In genomic region chr11:17524221-17524620, GRCh38 we compare ENCODE assay signal across 25 cellular contexts. TPM values are rescaled to one million over a fixed set of nuclear protein-coding genes. Genes with fewer than 3 reads are reported as not detected.
DNase-seq lines count a peak whose midpoint lies in the region; FAIRE-seq and TF ChIP-seq lines count a peak whose summit lies in the region.
"Had no signal": no experiment of that assay in that cellular context is flagged by ENCODE, and none has a peak within 500 bp of the region (broad histone marks: within the 10 kb centered on the region; RNA-seq: fewer than 3 reads in every experiment).

No MANE protein-coding gene starts in this region.

- H3K79me2 ChIP-seq in osteoblast (ENCODE audit: insufficient read depth, low read length): no peaks in the 10 kb centered on the region

- H4K20me1 ChIP-seq in osteoblast (ENCODE audit: insufficient read depth, low read length): no peaks in the 10 kb centered on the region
- H4K20me1 ChIP-seq: BLaER1 had no signal

- H3K36me3 ChIP-seq in kidney (ENCODE audit: control insufficient read depth in 1 of 2, insufficient read depth in 2 of 2, low read length in 2 of 2) (peaks cover 2 to 24% of the 10 kb centered on the region in 2 donors), osteoblast (ENCODE audit: insufficient read depth, low read length) (no peaks in the 10 kb centered on the region), esophagus squamous epithelium (no peaks in the 10 kb centered on the region)
- H3K36me3 ChIP-seq: BE2C, BLaER1 had no signal

- H3K4me2 ChIP-seq in osteoblast (ENCODE audit: insufficient read depth, low read length): no peak overlapping the region
- H3K4me2 ChIP-seq: BLaER1 had no signal

- TF ChIP-seq POLR2A in esophagus squamous epithelium (IDR thresholded peaks at IDR 0.05): no peak

- no peak for FAIRE-seq in kidney (lab: Jason Lieb, UNC)
- FAIRE-seq: A204.1, D721Med, G401.6, GM12891 had no signal

- intact Hi-C loops in kidney (cut with DNase I): no loop called here
- intact Hi-C loops in head of caudate nucleus (cut with DNase I): no loop called here
- intact Hi-C loops in esophagus squamous epithelium (cut with DNase I): no loop called here

- DNase-seq in cerebellum (ENCODE audit: low spot score) (peak; percentile 8), kidney (peak; percentile 46), osteoblast (ENCODE audit: insufficient read length, low spot score, missing footprints) (peak; percentile 35), NK-92 (lab: John Stamatoyannopoulos, UW; ENCODE audit: unreplicated experiment) (no peak), head of caudate nucleus (no peak), esophagus squamous epithelium (lab: John Stamatoyannopoulos, UW) (no peak)
- DNase-seq: 8988T; ACHN; BE2C; C1 segment of cervical spinal cord; Calu3; CD4-positive, alpha-beta memory T cell; CD4-positive, CD25-positive, alpha-beta regulatory T cell; CD8-positive, alpha-beta memory T cell; COR-L47; DMS79 treated with DMSO at 0.1 percent for 48 hours; GF-D8 had no signal

- H3K27ac ChIP-seq in kidney (ENCODE audit: low read depth in 2 of 2, low read length in 2 of 2): no peak overlapping the region
- no peak overlapping the region for H3K27ac ChIP-seq in osteoblast (ENCODE audit: low read depth, low read length)
- H3K27ac ChIP-seq in esophagus squamous epithelium: no peak overlapping the region
- H3K27ac ChIP-seq: BLaER1 had no signal

- H2AFZ ChIP-seq in osteoblast (ENCODE audit: low read length): no peak overlapping the region

- 92 to 94% methylated on average over 2 to 7 of the region's 9 CpGs for WGBS in esophagus squamous epithelium, 2 donors

- H3K4me1 ChIP-seq in kidney (ENCODE audit: control insufficient read depth in 1 of 2, insufficient read depth in 1 of 2, low read depth in 1 of 2, low read length in 2 of 2) (peaks cover 6 to 20% of the 10 kb centered on the region in 2 donors), osteoblast (ENCODE audit: insufficient read depth, low read length) (no peaks in the 10 kb centered on the region), esophagus squamous epithelium (no peaks in the 10 kb centered on the region)
- H3K4me1 ChIP-seq: BE2C had no signal

- no peak overlapping the region for H3K9ac ChIP-seq in kidney (ENCODE audit: low read length in 2 of 2)
- H3K9ac ChIP-seq: BLaER1 had no signal

- H3K4me3 ChIP-seq in kidney (ENCODE audit: low read length in 2 of 2) (no peak overlapping the region), osteoblast (ENCODE audit: insufficient read depth, low read length) (no peak overlapping the region), esophagus squamous epithelium (no peak overlapping the region)
- H3K4me3 ChIP-seq: BLaER1 had no signal

- H3K9me3 ChIP-seq in kidney (ENCODE audit: control insufficient read depth in 1 of 2, low read length in 2 of 2) (no peaks in the 10 kb centered on the region), osteoblast (ENCODE audit: low read depth, low read length) (no peaks in the 10 kb centered on the region), esophagus squamous epithelium (no peaks in the 10 kb centered on the region)
- H3K9me3 ChIP-seq: BE2C, BLaER1 had no signal

- no peak for TF ChIP-seq CTCF in kidney (IDR thresholded peaks at IDR 0.05; ENCODE audit: borderline replicate concordance, extremely low read depth, insufficient read depth)
- TF ChIP-seq CTCF in osteoblast (IDR thresholded peaks at IDR 0.05; ENCODE audit: extremely low read depth, low read depth, low read length): no peak
- no peak for TF ChIP-seq CTCF in esophagus squamous epithelium (IDR thresholded peaks at IDR 0.05)

- H3K27me3 ChIP-seq in osteoblast (ENCODE audit: insufficient read depth, low read length) (peaks cover 9% of the 10 kb centered on the region), esophagus squamous epithelium (peaks cover 0 to 22% (median 0%) of the 10 kb centered on the region in 4 donors)
- H3K27me3 ChIP-seq: BE2C, BLaER1 had no signal

RNA-seq across cellular contexts. Expression of gene USH1C, which starts 20.0 kb away (rescaled TPM):
- 0.27 TPM for total RNA-seq in cerebellum
- total RNA-seq in kidney: 38.6 TPM
- 107 TPM for polyA plus RNA-seq in kidney (ENCODE audit: insufficient read depth, low read depth, low replicate concordance)
- total RNA-seq in osteoblast: not detected in 2 replicates
- total RNA-seq in esophagus squamous epithelium: not detected
- total RNA-seq: A673; CD4-positive, alpha-beta memory T cell; CD4-positive, CD25-positive, alpha-beta regulatory T cell; CD8-positive, alpha-beta memory T cell had no signal
- polyA plus RNA-seq: AG04450; CD14-positive monocyte; CD4-positive, alpha-beta memory T cell; CD4-positive, CD25-positive, alpha-beta regulatory T cell; CD8-positive, alpha-beta memory T cell had no signal

RNA-seq across cellular contexts. Expression of gene OTOG, which starts 22.8 kb away (rescaled TPM):
- total RNA-seq in cerebellum: 0.91 TPM
- total RNA-seq in kidney: 0.06 TPM
- not detected for polyA plus RNA-seq in kidney (ENCODE audit: insufficient read depth, low read depth, low replicate concordance)
- total RNA-seq in osteoblast: not detected in 2 replicates
- total RNA-seq in esophagus squamous epithelium: not detected
- total RNA-seq: A673; Calu3; CD4-positive, alpha-beta memory T cell; CD4-positive, CD25-positive, alpha-beta regulatory T cell; CD8-positive, alpha-beta memory T cell had no signal
- polyA plus RNA-seq: AG04450; CD14-positive monocyte; CD4-positive, alpha-beta memory T cell; CD4-positive, CD25-positive, alpha-beta regulatory T cell; CD8-positive, alpha-beta memory T cell had no signal

RNA-seq across cellular contexts. Expression of gene ABCC8, which starts 47.6 kb away (rescaled TPM):
- total RNA-seq in cerebellum (29.0 TPM), kidney (1.3 TPM), osteoblast (not detected in 2 replicates), esophagus squamous epithelium (under 1 TPM in 1 of 4 donors, not detected in 3; under 0.01 TPM)
- polyA plus RNA-seq in kidney (ENCODE audit: insufficient read depth, low read depth, low replicate concordance): 3.2 TPM
- total RNA-seq: A673; CD4-positive, alpha-beta memory T cell; CD4-positive, CD25-positive, alpha-beta regulatory T cell; CD8-positive, alpha-beta memory T cell had no signal
- polyA plus RNA-seq: AG04450; CD14-positive monocyte; CD4-positive, alpha-beta memory T cell; CD4-positive, CD25-positive, alpha-beta regulatory T cell; CD8-positive, alpha-beta memory T cell had no signal

Comparison
In these comparisons a context has a peak if more than half of its experiments do, and no peak if none do; other contexts are left out.
1. DNase-seq: peak in cerebellum (single experiment), kidney (single experiment) and osteoblast (single experiment); none in NK-92 (single experiment), head of caudate nucleus (0 of 42) and esophagus squamous epithelium (single experiment).
2. RNA of gene USH1C, which starts 20.0 kb away (total RNA-seq): 38.6 TPM in kidney (single experiment); 0.27 TPM in cerebellum (single experiment), not detected in osteoblast and not detected in esophagus squamous epithelium; every median in the first group is over 10 times any median in the second.
3. RNA of gene ABCC8, which starts 47.6 kb away (total RNA-seq): 29.0 TPM in cerebellum (single experiment); 1.3 TPM in kidney (single experiment), not detected in osteoblast and under 0.01 TPM in esophagus squamous epithelium; every median in the first group is over 10 times any median in the second.